Comparison of ENCODE assay signal across 12 cellular contexts in genomic region chr19:11087870-11088507, GRCh38. TPM values are rescaled to one million over a fixed set of nuclear protein-coding genes. Genes with fewer than 3 reads are reported as not detected.
DNase-seq lines count a peak whose midpoint lies in the region; ATAC-seq, FAIRE-seq and TF ChIP-seq lines count a peak whose summit lies in the region.
"Had no signal": no experiment of that assay in that cellular context is flagged by ENCODE, and none has a peak within 500 bp of the region (broad histone marks: within the 10 kb centered on the region; RNA-seq: fewer than 3 reads in every experiment).

No MANE protein-coding gene starts in this region.

- peak overlapping the region; percentile 94 for H3K9ac ChIP-seq in keratinocyte (ENCODE audit: control insufficient read depth, extremely low read depth, insufficient read depth, low read length)

- H3K4me1 Mint-ChIP-seq in T-helper 2 cell treated with Interferon-gamma antibody and Interleukin-4, amounts not matched to agents 5 μg/mL and 100 μg/mL, for 36 hours (ENCODE audit: low read depth) = peaks cover 25% of the 10 kb centered on the region
- peaks cover 28% of the 10 kb centered on the region for H3K4me1 Mint-ChIP-seq in activated naive CD8-positive, alpha-beta T cell treated with anti-CD3 and anti-CD28 coated beads for 36 hours

- peak overlapping the region; percentile 98 for H3K4me3 Mint-ChIP-seq in T-helper 2 cell treated with Interferon-gamma antibody and Interleukin-4, amounts not matched to agents 5 μg/mL and 100 μg/mL, for 36 hours
- H3K4me3 Mint-ChIP-seq in activated naive CD8-positive, alpha-beta T cell treated with anti-CD3 and anti-CD28 coated beads for 36 hours = no peak overlapping the region

- H3K27me3 Mint-ChIP-seq in T-helper 2 cell treated with Interferon-gamma antibody and Interleukin-4, amounts not matched to agents 5 μg/mL and 100 μg/mL, for 36 hours (ENCODE audit: low read depth) = no peaks in the 10 kb centered on the region
- no peaks in the 10 kb centered on the region for H3K27me3 Mint-ChIP-seq in activated naive CD8-positive, alpha-beta T cell treated with anti-CD3 and anti-CD28 coated beads for 36 hours

- no peak for FAIRE-seq in keratinocyte (lab: Jason Lieb, UNC)
- FAIRE-seq: A204.1, TTC549 had no signal

- TF ChIP-seq CTCF in keratinocyte (optimal IDR thresholded peaks at IDR 0.05 in 1 of 3, IDR thresholded peaks at IDR 0.05 in 1 of 3, conservative IDR thresholded peaks at IDR 0.05 in 1 of 3; ENCODE audit: extremely low read depth in 1 of 3, insufficient read depth in 2 of 3, low read length in 3 of 3) (no peak), stomach (IDR thresholded peaks at IDR 0.05) (no peak)

- no peaks in the 10 kb centered on the region for H3K9me3 Mint-ChIP-seq in T-helper 2 cell treated with Interferon-gamma antibody and Interleukin-4, amounts not matched to agents 5 μg/mL and 100 μg/mL, for 36 hours
- no peaks in the 10 kb centered on the region for H3K9me3 Mint-ChIP-seq in activated naive CD8-positive, alpha-beta T cell treated with anti-CD3 and anti-CD28 coated beads for 36 hours

- no peak for TF ChIP-seq POLR2A in stomach (IDR thresholded peaks at IDR 0.05)

- H3K79me2 ChIP-seq in keratinocyte (ENCODE audit: control insufficient read depth, insufficient read depth, low read length) = peaks cover 35% of the 10 kb centered on the region

- no peak for DNase-seq in T-helper 2 cell treated with Interferon-gamma antibody and Interleukin-4, amounts not matched to agents 5 μg/mL and 100 μg/mL, for 36 hours (ENCODE audit: low spot score)
- no peak for DNase-seq in T-helper 2 cell
- DNase-seq in activated naive CD8-positive, alpha-beta T cell treated with anti-CD3 and anti-CD28 coated beads for 36 hours = no peak
- no peak for DNase-seq in keratinocyte (ENCODE audit: low read depth, low spot score)
- no peak for DNase-seq in stomach
- DNase-seq in NCI-H2227 (lab: John Stamatoyannopoulos, UW; ENCODE audit: unreplicated experiment) = no peak
- DNase-seq: cortex of kidney, NCI-H1436 had no signal

- H2AFZ ChIP-seq in keratinocyte (ENCODE audit: control insufficient read depth, low read length) = peak overlapping the region; percentile 16

- ATAC-seq in HG03159 (IDR thresholded peaks at IDR 0.05; ENCODE audit: unreplicated experiment) (no peak), HG03097 (IDR thresholded peaks at IDR 0.05; ENCODE audit: low FRiP score, unreplicated experiment) (no peak)

- no peaks in the 10 kb centered on the region for H3K9me1 ChIP-seq in keratinocyte (ENCODE audit: control insufficient read depth, extremely low read depth, insufficient read depth, low read length)

- peaks cover 44% of the 10 kb centered on the region for H3K4me1 ChIP-seq in keratinocyte (ENCODE audit: control insufficient read depth, extremely low read depth, insufficient read depth, low read length)
- peaks cover 48 to 80% (median 61%) of the 10 kb centered on the region in 4 donors for H3K4me1 ChIP-seq in stomach

- peak overlapping the region; percentile 88 for H3K27ac ChIP-seq in keratinocyte (ENCODE audit: control insufficient read depth, insufficient read depth, low read length)
- H3K27ac ChIP-seq in stomach = peak overlapping the region; percentile 85 to 100 (median 98)

- peak overlapping the region; percentile 21 to 87 (median 85) for H3K4me3 ChIP-seq in keratinocyte (ENCODE audit: control insufficient read depth in 2 of 3, extremely low read depth in 1 of 3, insufficient read depth in 2 of 3, low read depth in 1 of 3, low read length in 3 of 3)
- no peak overlapping the region for H3K4me3 ChIP-seq in stomach

- H3K27ac Mint-ChIP-seq in T-helper 2 cell treated with Interferon-gamma antibody and Interleukin-4, amounts not matched to agents 5 μg/mL and 100 μg/mL, for 36 hours = peak overlapping the region; percentile 99
- H3K27ac Mint-ChIP-seq in activated naive CD8-positive, alpha-beta T cell treated with anti-CD3 and anti-CD28 coated beads for 36 hours = peak overlapping the region; percentile 99

- 51 to 72% (median 61%) methylated on average over 4 of the region's 4 CpGs for WGBS in stomach, 5 donors

- no peaks in the 10 kb centered on the region for H3K27me3 ChIP-seq in keratinocyte (ENCODE audit: control insufficient read depth, extremely low read depth, insufficient read depth, low read length)
- no peaks in the 10 kb centered on the region for H3K27me3 ChIP-seq in stomach

- H3K36me3 ChIP-seq in keratinocyte (ENCODE audit: control insufficient read depth in 2 of 2, extremely low read depth in 1 of 2, insufficient read depth in 2 of 2, low read length in 2 of 2) (peaks cover 12 to 17% of the 10 kb centered on the region in 2 experiments), stomach (no peaks in the 10 kb centered on the region)

- dilution Hi-C loops in keratinocyte (cut with MboI; ENCODE audit: extremely low pct_ligation_motif_present, low sequenced_read_pairs) = no loop called here

- H3K9me3 ChIP-seq in keratinocyte (ENCODE audit: control insufficient read depth, low read depth, low read length) (no peaks in the 10 kb centered on the region), stomach (no peaks in the 10 kb centered on the region)

- peak overlapping the region; percentile 94 for H3K4me2 ChIP-seq in keratinocyte (ENCODE audit: control insufficient read depth, extremely low read depth, insufficient read depth, low read depth, low read length)

- intact Hi-C loops in stomach (cut with DNase I; ENCODE audit: low total_unique reads) = no loop called here

- no peak for TF ChIP-seq EP300 in stomach (IDR thresholded peaks at IDR 0.05)

- H4K20me1 ChIP-seq in keratinocyte (ENCODE audit: control insufficient read depth, extremely low read depth, insufficient read depth, low read length) = peaks cover 9% of the 10 kb centered on the region

- H3K36me3 Mint-ChIP-seq in T-helper 2 cell treated with Interferon-gamma antibody and Interleukin-4, amounts not matched to agents 5 μg/mL and 100 μg/mL, for 36 hours (ENCODE audit: low read depth) = peaks cover 24% of the 10 kb centered on the region
- peaks cover 25% of the 10 kb centered on the region for H3K36me3 Mint-ChIP-seq in activated naive CD8-positive, alpha-beta T cell treated with anti-CD3 and anti-CD28 coated beads for 36 hours

RNA-seq across cellular contexts. Expression of gene LDLR, which starts 1.3 kb away (rescaled TPM):
- 10 to 100 TPM; 67.3 to 68.8 TPM for total RNA-seq in activated naive CD8-positive, alpha-beta T cell treated with anti-CD3 and anti-CD28 coated beads for 36 hours
- polyA plus RNA-seq in keratinocyte (182 to 325 TPM (median 241 TPM) in 3 replicates), stomach (10 to 100 TPM; 23.2 to 36.4 (median 27.6) TPM)
- 88.4 TPM for polyA plus RNA-seq in keratinocyte (2011; ENCODE audit: low read depth)
- polyA plus RNA-seq in keratinocyte (2011; cell fraction: cytosol; rRNA removed) = 106 and 112 TPM in 2 replicates
- polyA plus RNA-seq in keratinocyte (2011; cell fraction: nucleus; rRNA removed) = 592 and 620 TPM in 2 replicates
- polyA plus RNA-seq in keratinocyte (2012; ENCODE audit: low replicate concordance) = 111 and 279 TPM in 2 replicates
- 329 to 852 TPM (median 451 TPM) in 3 replicates for polyA minus RNA-seq in keratinocyte
- 266 TPM for polyA minus RNA-seq in keratinocyte (2011; cell fraction: cytosol; rRNA and poly(A)+ RNA removed)
- 877 and 920 TPM in 2 replicates for polyA minus RNA-seq in keratinocyte (2011; cell fraction: nucleus; rRNA and poly(A)+ RNA removed)
- 100 to 1,000 TPM in 4 of 5 donors, 10 to 100 TPM in 1; 45.5 to 626 (median 149) TPM for total RNA-seq in stomach

Comparison
In these comparisons a context has a peak if more than half of its experiments do, and no peak if none do; other contexts are left out.
1. H3K4me3 ChIP-seq: peak in keratinocyte (3 of 3); none in stomach (0 of 4).